ENCODE assay signal across 16 cellular contexts in the genomic region with DNA sequence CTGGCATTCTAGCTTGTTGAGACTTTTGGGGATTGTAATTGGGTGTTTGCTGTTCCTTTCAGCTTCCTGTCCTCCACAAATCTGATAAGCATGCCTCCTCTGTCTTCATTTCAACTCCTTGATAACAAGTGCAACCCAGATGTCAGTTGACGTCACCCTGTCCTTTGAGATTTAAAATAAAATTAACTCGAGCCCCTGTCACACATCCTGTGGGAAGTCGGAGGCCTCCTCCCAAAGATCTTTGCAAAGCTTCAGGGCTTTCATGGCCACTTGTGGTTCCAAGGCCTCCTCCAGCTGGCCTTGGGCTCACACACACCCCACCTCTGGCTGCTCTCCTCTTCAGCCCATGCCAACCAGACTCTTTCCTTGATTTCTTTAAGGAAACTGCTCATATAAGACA.
"Had no signal": no experiment of that assay in that cellular context is flagged by ENCODE, and none has a peak within 500 bp of the region (broad histone marks: within the 10 kb centered on the region; RNA-seq: fewer than 3 reads in every experiment).

No MANE protein-coding gene starts in this region.

- ATAC-seq: activated naive CD4-positive, alpha-beta T cell treated with anti-CD3 and anti-CD28 coated beads, Interleukin-2, amount 50 U/mL, for 72 hours; esophagus mucosa; left lobe of liver had no signal

- DNase-seq: activated CD4-positive, alpha-beta T cell treated with anti-CD3 and anti-CD28 coated beads, Interleukin-2, amount 10 ng/mL, durations not matched to agents 7 days and 5 days; activated CD4-positive, CD25-positive, alpha-beta regulatory T cell; activated CD8-positive, alpha-beta memory T cell treated with anti-CD3 and anti-CD28 coated beads for 24 hours; amniotic stem cell; cerebellar nuclear complex; dermis blood vessel endothelial cell; mesenchymal stem cell; stimulated activated CD4-positive, alpha-beta T cell treated with anti-CD3 and anti-CD28 coated beads, Interleukin-15, amount 100 ng/mL, for 24 hours; T1000; tibial artery had no signal

- H3K4me3 ChIP-seq: tibial artery, vagina had no signal

- H3K9me3 ChIP-seq: tibial artery, vagina had no signal

- FAIRE-seq: endometrium, islet of Langerhans had no signal

- H3K4me1 ChIP-seq: vagina had no signal

- H3K36me3 ChIP-seq: tibial artery, vagina had no signal

- H3K27me3 ChIP-seq: tibial artery, vagina had no signal

- H3K27ac ChIP-seq: tibial artery, vagina had no signal
